Comparison of ENCODE assay signal across 1 cellular context in the genomic region with DNA sequence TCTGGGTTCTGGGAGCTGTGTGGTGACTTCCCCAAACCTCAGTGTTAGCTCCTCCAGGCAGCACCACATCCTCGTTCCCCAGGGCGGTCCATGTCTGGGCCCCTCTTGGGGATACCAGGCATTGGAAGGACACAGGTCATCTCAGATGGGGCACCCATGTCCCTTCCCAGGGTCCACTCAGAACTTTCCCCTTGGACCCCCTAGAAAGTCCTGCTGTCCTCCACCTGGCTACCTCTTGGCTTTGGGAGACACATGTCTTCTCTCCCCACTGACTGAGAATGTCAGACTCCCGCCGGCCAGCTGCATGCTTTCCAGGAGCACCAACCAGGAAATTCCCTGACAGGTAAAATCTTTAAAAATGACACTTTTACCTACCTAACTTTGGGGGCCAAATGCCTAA. TPM values are rescaled to one million over a fixed set of nuclear protein-coding genes. Genes with fewer than 3 reads are reported as not detected.
"Had no signal": no experiment of that assay in that cellular context is flagged by ENCODE, and none has a peak within 500 bp of the region (broad histone marks: within the 10 kb centered on the region; RNA-seq: fewer than 3 reads in every experiment).

No MANE protein-coding gene starts in this region.

RNA-seq across cellular contexts. Expression of a gene that starts 16.4 kb away (rescaled TPM):
- total RNA-seq: astrocyte had no signal
